15 cellular contexts compared by ENCODE assay signal in the genomic region with DNA sequence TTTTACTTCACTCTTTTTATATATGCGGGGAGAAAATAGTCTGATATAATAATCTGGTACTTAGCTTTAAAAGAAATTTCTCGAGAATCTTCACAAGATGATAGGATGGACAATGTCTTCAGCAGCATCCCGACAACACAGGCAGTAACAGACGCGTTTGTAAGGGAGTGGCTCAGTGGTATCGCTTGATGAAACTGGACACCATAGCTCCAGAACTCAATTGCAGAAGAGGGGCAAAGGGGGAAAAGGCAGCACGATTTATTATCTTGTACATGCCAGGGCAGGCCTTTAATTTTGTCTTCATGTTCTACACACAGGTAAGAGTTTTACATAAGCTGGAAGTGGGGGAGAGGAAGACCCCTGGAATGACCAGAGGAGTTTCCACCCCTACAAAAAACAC.
"Had no signal": no experiment of that assay in that cellular context is flagged by ENCODE, and none has a peak within 500 bp of the region (broad histone marks: within the 10 kb centered on the region; RNA-seq: fewer than 3 reads in every experiment).

No MANE protein-coding gene starts in this region.

- DNase-seq: activated CD4-positive, CD25-positive, alpha-beta regulatory T cell; activated CD8-positive, alpha-beta memory T cell treated with anti-CD3 and anti-CD28 coated beads for 24 hours; activated naive CD4-positive, alpha-beta T cell treated with anti-CD3 and anti-CD28 coated beads, Interleukin-2, amount 50 U/mL, for 16 hours; left cardiac atrium; lower lobe of right lung; pancreas; sigmoid colon; stimulated activated CD4-positive, alpha-beta T cell treated with anti-CD3 and anti-CD28 coated beads, Interleukin-1b, Interleukin-23, amount 100 ng/mL, for 48 hours; stimulated activated naive CD8-positive, alpha-beta T cell treated with anti-CD3 and anti-CD28 coated beads, Interleukin-15, amount 100 ng/mL, for 72 hours; testis; upper lobe of left lung had no signal

- H3K27ac ChIP-seq: cardiac muscle cell, gastroesophageal sphincter, lower lobe of right lung, pancreas, sigmoid colon, testis, upper lobe of left lung had no signal

- H3K4me1 ChIP-seq: gastroesophageal sphincter, lower lobe of right lung, pancreas, sigmoid colon, testis had no signal

- H3K27me3 Mint-ChIP-seq: activated CD4-positive, alpha-beta T cell treated with anti-CD3 and anti-CD28 coated beads, Interleukin-2, amount 10 ng/mL, durations not matched to agents 24 days and 14 days; activated T-helper 17 cell treated with anti-CD3 and anti-CD28 coated beads, Interleukin-2, amount 50 U/mL, for 72 hours; stimulated activated naive CD8-positive, alpha-beta T cell treated with anti-CD3 and anti-CD28 coated beads, Interleukin-15, amount 100 ng/mL, for 72 hours had no signal

- H3K9me3 ChIP-seq: gastroesophageal sphincter, lower lobe of right lung, pancreas, sigmoid colon, testis, upper lobe of left lung had no signal

- H3K36me3 ChIP-seq: cardiac muscle cell, lower lobe of right lung, pancreas, sigmoid colon, upper lobe of left lung had no signal

- H3K27me3 ChIP-seq: cardiac muscle cell, gastroesophageal sphincter, pancreas, sigmoid colon, testis, upper lobe of left lung had no signal

- H3K4me3 ChIP-seq: cardiac muscle cell, gastroesophageal sphincter, lower lobe of right lung, pancreas, sigmoid colon, testis, upper lobe of left lung had no signal

- ATAC-seq: gastroesophageal sphincter, left cardiac atrium, lower lobe of right lung, pancreas had no signal

- H3K9me3 Mint-ChIP-seq: activated CD4-positive, alpha-beta T cell treated with anti-CD3 and anti-CD28 coated beads, Interleukin-2, amount 10 ng/mL, durations not matched to agents 24 days and 14 days; activated T-helper 17 cell treated with anti-CD3 and anti-CD28 coated beads, Interleukin-2, amount 50 U/mL, for 72 hours; stimulated activated naive CD8-positive, alpha-beta T cell treated with anti-CD3 and anti-CD28 coated beads, Interleukin-15, amount 100 ng/mL, for 72 hours had no signal
